In genomic region chr2:101064868-101065549, GRCh38 we compare ENCODE assay signal across 9 cellular contexts.
DNase-seq lines count a peak whose midpoint lies in the region; ATAC-seq and TF ChIP-seq lines count a peak whose summit lies in the region.
"Had no signal": no experiment of that assay in that cellular context is flagged by ENCODE, and none has a peak within 500 bp of the region (broad histone marks: within the 10 kb centered on the region; RNA-seq: fewer than 3 reads in every experiment).

No MANE protein-coding gene starts in this region.

- H3K4me1 ChIP-seq in mesenchymal stem cell (ENCODE audit: control insufficient read depth, insufficient read depth, low read depth, low read length): peaks cover 20% of the 10 kb centered on the region
- no peaks in the 10 kb centered on the region for H3K4me1 ChIP-seq in effector memory CD4-positive, alpha-beta T cell (ENCODE audit: control insufficient read depth, insufficient read depth, low read length, poor library complexity, severe bottlenecking)

- no peak overlapping the region for H3K23ac ChIP-seq in mesenchymal stem cell (ENCODE audit: low read length in 2 of 2)

- H3K36me3 ChIP-seq in mesenchymal stem cell (ENCODE audit: control insufficient read depth in 1 of 2, insufficient read depth in 2 of 2, low read depth in 1 of 2, low read length in 2 of 2): peaks cover 0 to 8% of the 10 kb centered on the region in 2 experiments
- no peaks in the 10 kb centered on the region for H3K36me3 ChIP-seq in effector memory CD4-positive, alpha-beta T cell (ENCODE audit: control insufficient read depth, insufficient read depth, low read length)
- H3K36me3 ChIP-seq: thoracic aorta had no signal

- DNase-seq in DMS53 (lab: John Stamatoyannopoulos, UW) (peak; percentile 98), HT-29 (ENCODE audit: low spot score) (peak; percentile 90), MCF 10A (ENCODE audit: unreplicated experiment) (peak; percentile 76), mesenchymal stem cell (peak; percentile 69), NAMALWA (ENCODE audit: low spot score) (no peak)
- no peak for DNase-seq in activated CD8-positive, alpha-beta T cell treated with anti-CD3 and anti-CD28 coated beads, Interleukin-2, amount 10 ng/mL, durations not matched to agents 7 days and 5 days
- DNase-seq in effector memory CD4-positive, alpha-beta T cell: no peak

- no peak overlapping the region for H3K14ac ChIP-seq in mesenchymal stem cell (ENCODE audit: low read length in 2 of 2)

- no peak overlapping the region for H3K4ac ChIP-seq in mesenchymal stem cell (ENCODE audit: low read depth in 1 of 2, low read length in 2 of 2)

- no peak overlapping the region for H4K91ac ChIP-seq in mesenchymal stem cell (ENCODE audit: low read length)

- H2BK12ac ChIP-seq in mesenchymal stem cell (ENCODE audit: low read length in 2 of 2): no peak overlapping the region

- H2AFZ ChIP-seq in mesenchymal stem cell (ENCODE audit: low read depth, low read length): no peak overlapping the region

- CTCF ChIA-PET in MCF 10A (lab: Yijun Ruan, JAX): interaction anchor here (0.6 to 2.1 kb wide), 11 partner anchors 8 to 313 kb away, joined by 3 to 12 read pairs (median 3); partner anchors contain the start of gene TBC1D8
- CTCF ChIA-PET in activated CD8-positive, alpha-beta T cell treated with anti-CD3 and anti-CD28 coated beads, Interleukin-2, amount 10 ng/mL, durations not matched to agents 7 days and 5 days (lab: Charles Lee): no interaction called here

- no peaks in the 10 kb centered on the region for H3K9me3 Mint-ChIP-seq in MCF 10A (ENCODE audit: unreplicated experiment)
- no peaks in the 10 kb centered on the region for H3K9me3 Mint-ChIP-seq in activated CD8-positive, alpha-beta T cell treated with anti-CD3 and anti-CD28 coated beads, Interleukin-2, amount 10 ng/mL, durations not matched to agents 7 days and 5 days (ENCODE audit: insufficient read depth)

- no peaks in the 10 kb centered on the region for H3K9me3 ChIP-seq in mesenchymal stem cell (ENCODE audit: control insufficient read depth, low read length)
- no peaks in the 10 kb centered on the region for H3K9me3 ChIP-seq in effector memory CD4-positive, alpha-beta T cell (ENCODE audit: control insufficient read depth, low read length)
- H3K9me3 ChIP-seq: thoracic aorta had no signal

- H3K36me3 Mint-ChIP-seq in MCF 10A (ENCODE audit: insufficient read depth, unreplicated experiment): peaks cover 80% of the 10 kb centered on the region
- H3K36me3 Mint-ChIP-seq in activated CD8-positive, alpha-beta T cell treated with anti-CD3 and anti-CD28 coated beads, Interleukin-2, amount 10 ng/mL, durations not matched to agents 7 days and 5 days (ENCODE audit: low read depth): no peaks in the 10 kb centered on the region

- no peaks in the 10 kb centered on the region for H3K27me3 Mint-ChIP-seq in MCF 10A (ENCODE audit: insufficient read depth, unreplicated experiment)
- peaks cover 3% of the 10 kb centered on the region for H3K27me3 Mint-ChIP-seq in activated CD8-positive, alpha-beta T cell treated with anti-CD3 and anti-CD28 coated beads, Interleukin-2, amount 10 ng/mL, durations not matched to agents 7 days and 5 days (ENCODE audit: low read depth)

- H2AK5ac ChIP-seq in mesenchymal stem cell (ENCODE audit: low read length, severe bottlenecking): no peak overlapping the region

- POLR2A ChIA-PET in MCF 10A (lab: Yijun Ruan, JAX): interaction anchor here (0.8 to 5.1 kb wide), 15 partner anchors 9 to 188 kb away, joined by 3 to 26 read pairs (median 6); partner anchors contain the start of gene TBC1D8
- POLR2A ChIA-PET in activated CD8-positive, alpha-beta T cell treated with anti-CD3 and anti-CD28 coated beads, Interleukin-2, amount 10 ng/mL, durations not matched to agents 7 days and 5 days (lab: Charles Lee): no interaction called here

- no peak for ATAC-seq in activated CD8-positive, alpha-beta T cell treated with anti-CD3 and anti-CD28 coated beads, Interleukin-2, amount 10 ng/mL, durations not matched to agents 7 days and 5 days
- no peak for ATAC-seq in GM21360 (IDR thresholded peaks at IDR 0.05; ENCODE audit: unreplicated experiment)

- intact Hi-C loops in MCF 10A (cut with micrococcal nuclease): loop anchor here (1.0 kb wide), 1 partner anchor 81 kb away; no protein-coding TSS in a partner anchor

- peak overlapping the region; percentile 56 for H3K9ac ChIP-seq in mesenchymal stem cell (ENCODE audit: low read length)

- H3K4me1 Mint-ChIP-seq in MCF 10A (ENCODE audit: insufficient read depth, unreplicated experiment): peaks cover 47% of the 10 kb centered on the region
- H3K4me1 Mint-ChIP-seq in activated CD8-positive, alpha-beta T cell treated with anti-CD3 and anti-CD28 coated beads, Interleukin-2, amount 10 ng/mL, durations not matched to agents 7 days and 5 days (ENCODE audit: low read depth): no peaks in the 10 kb centered on the region

- no peak overlapping the region for H2BK5ac ChIP-seq in mesenchymal stem cell (ENCODE audit: low read depth, low read length, poor library complexity, severe bottlenecking)

- H3K79me1 ChIP-seq in mesenchymal stem cell (replicated peaks; ENCODE audit: low read length, poor library complexity, severe bottlenecking): peaks cover 4% of the 10 kb centered on the region

- H2BK120ac ChIP-seq in mesenchymal stem cell (ENCODE audit: low read depth, low read length): no peak overlapping the region

- no TSS peak for BruUV-seq in MCF 10A (replicated peaks; lab: Mats Ljungman, UMichigan)

- H3K27me3 ChIP-seq in mesenchymal stem cell (ENCODE audit: control insufficient read depth in 1 of 2, insufficient read depth in 1 of 2, low read length in 2 of 2): no peaks in the 10 kb centered on the region
- no peaks in the 10 kb centered on the region for H3K27me3 ChIP-seq in effector memory CD4-positive, alpha-beta T cell (replicated peaks; ENCODE audit: control insufficient read depth, insufficient read depth, low read length, poor library complexity, severe bottlenecking)

- WGBS in mesenchymal stem cell: 28% methylated on average over 4 of the region's 4 CpGs

- no peak overlapping the region for H3K18ac ChIP-seq in mesenchymal stem cell (ENCODE audit: low read depth in 1 of 2, low read length in 2 of 2)

- H4K8ac ChIP-seq in mesenchymal stem cell (ENCODE audit: low read length): no peak overlapping the region

- TF ChIP-seq CTCF in MCF 10A (IDR thresholded peaks at IDR 0.05; ENCODE audit: unreplicated experiment): no peak

- peak overlapping the region; percentile 48 for H3K4me3 Mint-ChIP-seq in MCF 10A (ENCODE audit: unreplicated experiment)
- no peak overlapping the region for H3K4me3 Mint-ChIP-seq in activated CD8-positive, alpha-beta T cell treated with anti-CD3 and anti-CD28 coated beads, Interleukin-2, amount 10 ng/mL, durations not matched to agents 7 days and 5 days

- no peak overlapping the region for H2BK15ac ChIP-seq in mesenchymal stem cell (ENCODE audit: low read depth, poor library complexity, severe bottlenecking)

- peak overlapping the region; percentile 85 for H3K27ac Mint-ChIP-seq in MCF 10A (ENCODE audit: low read depth, unreplicated experiment)
- no peak overlapping the region for H3K27ac Mint-ChIP-seq in activated CD8-positive, alpha-beta T cell treated with anti-CD3 and anti-CD28 coated beads, Interleukin-2, amount 10 ng/mL, durations not matched to agents 7 days and 5 days

- H3K4me2 ChIP-seq in mesenchymal stem cell (ENCODE audit: low read length, poor library complexity, severe bottlenecking): no peak overlapping the region

- no peak overlapping the region for H3K4me3 ChIP-seq in mesenchymal stem cell (ENCODE audit: insufficient read depth in 1 of 2, low read depth in 1 of 2, low read length in 2 of 2)
- H3K4me3 ChIP-seq in effector memory CD4-positive, alpha-beta T cell (ENCODE audit: insufficient read depth, low read depth, low read length, poor library complexity, severe bottlenecking): no peak overlapping the region
- H3K4me3 ChIP-seq: thoracic aorta had no signal

- peak overlapping the region; percentile 95 for H3K27ac ChIP-seq in mesenchymal stem cell (ENCODE audit: low read length, poor library complexity, severe bottlenecking)
- H3K27ac ChIP-seq in effector memory CD4-positive, alpha-beta T cell (ENCODE audit: insufficient read depth, low read length, poor library complexity, severe bottlenecking): no peak overlapping the region
- H3K27ac ChIP-seq: thoracic aorta had no signal

Comparison
In these comparisons a context has a peak if more than half of its experiments do, and no peak if none do; other contexts are left out.
1. DNase-seq: peak in DMS53 (single experiment), HT-29 (single experiment), MCF 10A (single experiment) and mesenchymal stem cell (single experiment); none in NAMALWA (single experiment), activated CD8-positive, alpha-beta T cell treated with anti-CD3 and anti-CD28 coated beads, Interleukin-2, amount 10 ng/mL, durations not matched to agents 7 days and 5 days (single experiment) and effector memory CD4-positive, alpha-beta T cell (0 of 3).